Comparison of ENCODE assay signal across 8 cellular contexts in the genomic region with DNA sequence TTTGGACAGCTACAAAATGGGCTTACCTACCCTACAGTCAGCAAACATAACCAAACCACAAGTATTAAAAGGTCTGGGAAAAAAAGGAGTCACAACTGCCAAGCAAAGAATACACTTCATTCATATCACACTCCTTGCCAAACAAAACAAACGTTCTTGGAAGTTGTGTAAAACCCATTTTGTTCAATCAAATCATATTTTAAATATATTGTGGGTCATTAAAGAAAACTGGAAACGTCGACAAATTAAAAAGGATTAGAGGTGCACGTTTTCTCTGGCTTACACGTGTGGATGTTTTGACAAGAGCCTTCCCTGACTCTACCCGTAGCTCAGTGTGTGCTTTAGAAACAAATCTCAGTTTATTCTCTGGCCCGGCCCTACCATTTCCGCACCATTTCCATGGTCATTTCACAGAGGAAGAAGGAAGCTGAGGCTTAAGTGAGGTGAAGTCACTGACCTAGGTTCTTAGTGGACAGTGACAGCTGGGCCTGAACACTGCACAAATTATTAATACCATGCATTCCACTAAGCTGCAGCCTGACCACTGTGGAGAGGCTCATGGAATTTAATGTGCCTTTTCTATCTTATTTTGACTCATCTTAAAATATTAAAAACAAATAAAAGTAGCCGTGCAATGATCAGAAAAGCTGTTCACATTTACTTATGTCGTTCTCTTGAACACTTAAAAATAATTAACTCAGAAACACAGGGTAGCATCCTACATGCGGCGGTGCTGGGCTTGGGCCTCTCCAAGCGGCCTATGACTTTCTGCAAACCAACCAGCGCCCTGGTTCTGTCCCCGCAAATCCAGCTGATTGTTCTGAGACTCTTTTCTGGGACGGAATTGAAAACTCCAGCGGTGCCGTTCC. TPM values are rescaled to one million over a fixed set of nuclear protein-coding genes. Genes with fewer than 3 reads are reported as not detected.
A peak's percentile ranks its signal among the peaks of the same experiment; 100 is the strongest.
DNase-seq lines count a peak whose midpoint lies in the region; ATAC-seq and TF ChIP-seq lines count a peak whose summit lies in the region.

No MANE protein-coding gene starts in this region.

- H3K4me3 Mint-ChIP-seq in natural killer cell treated with Interleukin-12 subunit alpha and Interleukin-12 subunit beta and Interleukin-15 and Interleukin-18, amount 100 ng/mL, for 72 hours: peak overlapping the region; percentile 76

- no peak overlapping the region for H3K27ac Mint-ChIP-seq in natural killer cell treated with Interleukin-12 subunit alpha and Interleukin-12 subunit beta and Interleukin-15 and Interleukin-18, amount 100 ng/mL, for 72 hours

- peaks cover 8 to 16% of the 10 kb centered on the region in 2 donors for H3K4me1 Mint-ChIP-seq in natural killer cell treated with Interleukin-12 subunit alpha and Interleukin-12 subunit beta and Interleukin-15 and Interleukin-18, amount 100 ng/mL, for 72 hours (ENCODE audit: low read depth in 2 of 2)

- peak overlapping the region; percentile 71 for H3K27ac ChIP-seq in RWPE1

- H3K27me3 Mint-ChIP-seq in natural killer cell treated with Interleukin-12 subunit alpha and Interleukin-12 subunit beta and Interleukin-15 and Interleukin-18, amount 100 ng/mL, for 72 hours: no peaks in the 10 kb centered on the region

- peak; percentile 26 for DNase-seq in DMS 273 (lab: John Stamatoyannopoulos, UW; ENCODE audit: unreplicated experiment)
- DNase-seq in DMS 273 treated with DMSO at 0.1 percent for 48 hours (lab: John Stamatoyannopoulos, UW): no peak
- DNase-seq in RWPE1 (ENCODE audit: low spot score): no peak
- no peak for DNase-seq in natural killer cell treated with Interleukin-12 subunit alpha and Interleukin-12 subunit beta and Interleukin-15 and Interleukin-18, amount 100 ng/mL, for 72 hours (ENCODE audit: low spot score)
- DNase-seq in NCI-H2107 treated with DMSO at 0.1 percent for 48 hours (lab: John Stamatoyannopoulos, UW; ENCODE audit: unreplicated experiment): no peak
- DNase-seq in COLO668 (lab: John Stamatoyannopoulos, UW; ENCODE audit: unreplicated experiment): no peak

- H3K9me3 Mint-ChIP-seq in natural killer cell treated with Interleukin-12 subunit alpha and Interleukin-12 subunit beta and Interleukin-15 and Interleukin-18, amount 100 ng/mL, for 72 hours: no peaks in the 10 kb centered on the region

- POLR2A ChIA-PET in RWPE1 (lab: Yijun Ruan, JAX; ENCODE audit: low non-redundant PET): no interaction called here

- no peaks in the 10 kb centered on the region for H3K36me3 Mint-ChIP-seq in natural killer cell treated with Interleukin-12 subunit alpha and Interleukin-12 subunit beta and Interleukin-15 and Interleukin-18, amount 100 ng/mL, for 72 hours

- CTCF ChIA-PET in RWPE1 (lab: Yijun Ruan, JAX): interaction anchor here (0.6 kb wide), 2 partner anchors 102 to 541 kb away, joined by 3 read pairs; no protein-coding TSS in a partner anchor

- ATAC-seq in esophagus mucosa (peak; percentile 36), HG03457 (IDR thresholded peaks at IDR 0.05; ENCODE audit: unreplicated experiment) (no peak)
- ATAC-seq in natural killer cell treated with Interleukin-12 subunit alpha and Interleukin-12 subunit beta and Interleukin-15 and Interleukin-18, amount 100 ng/mL, for 72 hours: no peak

- no peak for TF ChIP-seq CTCF in RWPE1 (conservative IDR thresholded peaks at IDR 0.05; ENCODE audit: low read depth)

RNA-seq across cellular contexts. Expression of a gene that starts 1.0 kb away (rescaled TPM):
- 3.7 TPM for total RNA-seq in esophagus mucosa
- total RNA-seq in natural killer cell treated with Interleukin-12 subunit alpha and Interleukin-12 subunit beta and Interleukin-15 and Interleukin-18, amount 100 ng/mL, for 72 hours: 1 to 10 TPM; 2.3 to 5.5 TPM

RNA-seq across cellular contexts. Expression of a gene that starts 38.2 kb away (rescaled TPM):
- 0.24 TPM for total RNA-seq in esophagus mucosa
- total RNA-seq in natural killer cell treated with Interleukin-12 subunit alpha and Interleukin-12 subunit beta and Interleukin-15 and Interleukin-18, amount 100 ng/mL, for 72 hours: not detected
